ENCODE assay signal across 9 cellular contexts in genomic region chr14:36055052-36055378, GRCh38.
"Had no signal": no experiment of that assay in that cellular context is flagged by ENCODE, and none has a peak within 500 bp of the region (broad histone marks: within the 10 kb centered on the region; RNA-seq: fewer than 3 reads in every experiment).

No MANE protein-coding gene starts in this region.

- H3K27ac ChIP-seq: HL-60 had no signal

- H3K4me3 Mint-ChIP-seq: GM23338, H9 had no signal

- ATAC-seq: GM23338, K562 had no signal

- H2AFZ ChIP-seq: GM23338 had no signal

- H3K4me2 ChIP-seq: GM23338 had no signal

- H3K9me3 Mint-ChIP-seq: GM23338, H9 had no signal

- H3K4me3 ChIP-seq: GM23338, K562 had no signal

- DNase-seq: H9, HCEC 1CT, IMR-90, KG1 had no signal

- FAIRE-seq: H1, H54, K562 had no signal

- H3K27ac Mint-ChIP-seq: GM23338, H9 had no signal
